ENCODE assay signal across 8 cellular contexts in the genomic region with DNA sequence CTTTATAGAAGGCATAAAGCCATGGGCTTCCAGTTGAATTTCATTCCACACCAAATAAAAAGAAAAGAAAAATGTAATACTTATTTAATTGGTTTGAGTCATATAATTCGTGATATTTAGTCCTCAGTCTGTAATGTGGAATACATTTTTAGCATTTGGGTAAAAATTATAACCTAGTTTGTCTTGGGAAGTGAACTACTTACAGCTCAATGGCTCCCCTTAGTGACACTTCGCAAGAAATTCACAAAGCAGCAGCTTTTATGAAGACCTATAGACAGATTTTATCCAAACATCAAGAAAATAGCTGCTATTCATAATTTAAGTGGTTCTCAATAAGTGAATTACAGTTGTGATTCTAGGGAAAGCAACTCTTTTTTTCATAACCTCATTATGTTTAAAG.
DNase-seq lines count a peak whose midpoint lies in the region; ATAC-seq and TF ChIP-seq lines count a peak whose summit lies in the region.

No MANE protein-coding gene starts in this region.

- H4K20me1 ChIP-seq in SU-DHL-6 (ENCODE audit: low read depth, low read length): no peaks in the 10 kb centered on the region

- H3K79me2 ChIP-seq in SU-DHL-6 (ENCODE audit: insufficient read depth, low read length): no peaks in the 10 kb centered on the region

- no peak overlapping the region for H2AFZ ChIP-seq in SU-DHL-6 (ENCODE audit: low read depth, low read length, severe bottlenecking)

- H3K27me3 ChIP-seq in SU-DHL-6 (ENCODE audit: low read length) (no peaks in the 10 kb centered on the region), kidney epithelial cell (ENCODE audit: control insufficient read depth, insufficient read depth, low read length) (no peaks in the 10 kb centered on the region)

- no peak overlapping the region for H3K9ac ChIP-seq in SU-DHL-6 (ENCODE audit: low read length)

- DNase-seq in COR-L47 (lab: John Stamatoyannopoulos, UW) (peak; percentile 12), kidney epithelial cell (ENCODE audit: low read depth) (no peak), inferior parietal cortex (ENCODE audit: extremely low spot score) (no peak), germinal center (ENCODE audit: low spot score) (no peak), HuH-7.5 (ENCODE audit: low spot score) (no peak)

- no peak overlapping the region for H3K4me3 ChIP-seq in SU-DHL-6 (ENCODE audit: insufficient read depth, low read length, poor library complexity, severe bottlenecking)
- no peak overlapping the region for H3K4me3 ChIP-seq in kidney epithelial cell (ENCODE audit: low read depth, low read length)

- H3K9me3 ChIP-seq in SU-DHL-6 (ENCODE audit: insufficient read depth, low read length): no peaks in the 10 kb centered on the region

- no peak overlapping the region for H3K27ac ChIP-seq in SU-DHL-6 (ENCODE audit: low read depth, low read length)

- no peaks in the 10 kb centered on the region for H3K36me3 ChIP-seq in SU-DHL-6 (ENCODE audit: low read length)
- H3K36me3 ChIP-seq in kidney epithelial cell (ENCODE audit: control insufficient read depth, insufficient read depth, low read length): no peaks in the 10 kb centered on the region

- no peaks in the 10 kb centered on the region for H3F3A ChIP-seq in SU-DHL-6 (ENCODE audit: insufficient read depth)

- H3K9me2 ChIP-seq in SU-DHL-6 (replicated peaks; ENCODE audit: insufficient read depth, low read length): no peaks in the 10 kb centered on the region

- ATAC-seq in HG03469 (IDR thresholded peaks at IDR 0.05; ENCODE audit: unreplicated experiment) (peak; percentile 50), HG03025 (IDR thresholded peaks at IDR 0.05; ENCODE audit: low FRiP score, unreplicated experiment) (no peak)

- TF ChIP-seq CTCF in SU-DHL-6 (IDR thresholded peaks at IDR 0.05; ENCODE audit: insufficient read depth, low read length, poor library complexity, severe bottlenecking) (peak; percentile 40), kidney epithelial cell (IDR thresholded peaks at IDR 0.05; ENCODE audit: insufficient read depth, low read length, poor library complexity, severe bottlenecking) (peak; percentile 55)

- no peak overlapping the region for H3K4me2 ChIP-seq in SU-DHL-6 (ENCODE audit: low read depth, low read length, poor library complexity, severe bottlenecking)
